24 cellular contexts compared by ENCODE assay signal in the genomic region with DNA sequence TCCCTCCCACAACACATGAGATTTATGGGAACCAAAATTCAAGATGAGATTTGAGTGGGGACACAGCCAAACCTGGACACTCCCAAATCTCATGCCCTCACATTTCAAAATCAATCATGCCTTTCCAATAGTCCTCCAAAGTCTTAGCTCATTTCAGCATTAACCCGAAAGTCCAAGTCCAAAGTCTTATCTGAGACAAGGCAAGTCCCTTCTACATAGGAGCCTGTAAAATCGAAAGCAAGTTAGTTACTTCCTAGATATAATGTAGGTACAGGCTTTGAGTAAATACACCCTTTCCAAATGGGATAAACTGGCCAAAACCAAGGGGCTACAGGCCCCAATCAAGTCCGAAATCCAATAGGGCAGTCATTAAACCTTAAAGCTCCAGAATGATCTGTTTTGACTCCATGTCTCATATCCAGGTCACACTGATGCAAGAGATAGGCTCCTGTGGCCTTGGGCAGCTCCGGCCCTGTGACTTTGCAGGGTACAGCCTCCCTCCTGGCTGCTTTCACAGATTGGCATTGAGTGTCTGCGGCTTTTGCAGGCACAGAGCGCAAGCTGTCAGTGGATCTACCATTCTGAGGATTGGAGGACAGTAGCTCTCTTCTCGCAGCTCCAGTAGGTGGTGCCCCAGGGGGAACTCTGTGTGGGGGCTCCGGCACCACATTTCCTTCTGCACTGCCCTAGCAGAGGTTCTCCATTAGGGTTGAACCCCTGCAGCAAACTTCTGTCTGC.
"Had no signal": no experiment of that assay in that cellular context is flagged by ENCODE, and none has a peak within 500 bp of the region (broad histone marks: within the 10 kb centered on the region; RNA-seq: fewer than 3 reads in every experiment).

No MANE protein-coding gene starts in this region.

- H3K27me3 Mint-ChIP-seq: activated CD4-positive, alpha-beta T cell treated with anti-CD3 and anti-CD28 coated beads, Interleukin-2, amount 10 ng/mL, durations not matched to agents 7 days and 5 days; activated T-cell treated with anti-CD3 and anti-CD28 coated beads, Interleukin-2, amount 50 U/mL, for 24 hours; dendritic cell treated with granulocyte-macrophage colony-stimulating factor and Interleukin-4, amounts not matched to agents 40 ng/mL and 50 ng/mL, for 4 days; effector memory CD8-positive, alpha-beta T cell had no signal

- H3K36me3 Mint-ChIP-seq: mesothelial cell of epicardium had no signal

- H3K4me3 Mint-ChIP-seq: activated CD4-positive, alpha-beta T cell treated with anti-CD3 and anti-CD28 coated beads, Interleukin-2, amount 10 ng/mL, durations not matched to agents 7 days and 5 days; activated CD8-positive, alpha-beta T cell treated with anti-CD3 and anti-CD28 coated beads, Interleukin-2, amount 10 ng/mL, durations not matched to agents 7 days and 5 days; activated T-cell treated with anti-CD3 and anti-CD28 coated beads, Interleukin-2, amount 50 U/mL, for 24 hours; dendritic cell treated with granulocyte-macrophage colony-stimulating factor and Interleukin-4, amounts not matched to agents 40 ng/mL and 50 ng/mL, for 4 days; effector memory CD8-positive, alpha-beta T cell; mesothelial cell of epicardium; nephron progenitor cell; T-helper 2 cell treated with Interferon-gamma antibody and Interleukin-4, amounts not matched to agents 5 μg/mL and 100 μg/mL, for 36 hours had no signal

- H3K4me1 ChIP-seq: foreskin keratinocyte, psoas muscle had no signal

- H3K27ac Mint-ChIP-seq: activated CD4-positive, alpha-beta T cell treated with anti-CD3 and anti-CD28 coated beads, Interleukin-2, amount 10 ng/mL, durations not matched to agents 7 days and 5 days; activated CD8-positive, alpha-beta T cell treated with anti-CD3 and anti-CD28 coated beads, Interleukin-2, amount 10 ng/mL, durations not matched to agents 7 days and 5 days; activated T-cell treated with anti-CD3 and anti-CD28 coated beads, Interleukin-2, amount 50 U/mL, for 24 hours; dendritic cell treated with granulocyte-macrophage colony-stimulating factor and Interleukin-4, amounts not matched to agents 40 ng/mL and 50 ng/mL, for 4 days; effector memory CD8-positive, alpha-beta T cell; mesothelial cell of epicardium; nephron progenitor cell; T-helper 2 cell treated with Interferon-gamma antibody and Interleukin-4, amounts not matched to agents 5 μg/mL and 100 μg/mL, for 36 hours had no signal

- H3K27ac ChIP-seq: foreskin keratinocyte, psoas muscle, suprapubic skin had no signal

- H3K4me3 ChIP-seq: lung, psoas muscle, suprapubic skin had no signal

- H3K9me3 Mint-ChIP-seq: mesothelial cell of epicardium; nephron progenitor cell; T-helper 2 cell treated with Interferon-gamma antibody and Interleukin-4, amounts not matched to agents 5 μg/mL and 100 μg/mL, for 36 hours had no signal

- FAIRE-seq: astrocyte, bronchial epithelial cell, islet of Langerhans had no signal

- H3K9me3 ChIP-seq: psoas muscle, suprapubic skin had no signal

- H3K27me3 ChIP-seq: foreskin keratinocyte, suprapubic skin had no signal

- DNase-seq: activated CD4-positive, alpha-beta T cell treated with anti-CD3 and anti-CD28 coated beads, Interleukin-2, amount 10 ng/mL, durations not matched to agents 7 days and 5 days; activated CD4-positive, CD25-positive, alpha-beta regulatory T cell; activated CD8-positive, alpha-beta T cell treated with anti-CD3 and anti-CD28 coated beads, Interleukin-2, amount 10 ng/mL, durations not matched to agents 7 days and 5 days; activated effector memory CD4-positive, alpha-beta T cell treated with Interleukin-2 at 50 U/mL for 16 hours; activated naive CD4-positive, alpha-beta T cell treated with anti-CD3 and anti-CD28 coated beads, Interleukin-2, amount 50 U/mL, for 16 hours; activated T-cell treated with anti-CD3 and anti-CD28 coated beads, Interleukin-2, amount 50 U/mL, for 24 hours; cerebellar nuclear complex; effector memory CD8-positive, alpha-beta T cell; foreskin keratinocyte; hippocampal formation; left cardiac atrium; nephron progenitor cell; occipital lobe; psoas muscle; stimulated activated naive CD8-positive, alpha-beta T cell treated with anti-CD3 and anti-CD28 coated beads, Interleukin-15, Interleukin-2, amounts not matched to agents 100 U/mL and 50 U/mL, for 24 hours; trophoblast cell had no signal

- H3K4me1 Mint-ChIP-seq: activated CD4-positive, alpha-beta T cell treated with anti-CD3 and anti-CD28 coated beads, Interleukin-2, amount 10 ng/mL, durations not matched to agents 7 days and 5 days had no signal

- ATAC-seq: activated CD8-positive, alpha-beta T cell treated with anti-CD3 and anti-CD28 coated beads, Interleukin-2, amount 10 ng/mL, durations not matched to agents 7 days and 5 days; effector memory CD8-positive, alpha-beta T cell; foreskin keratinocyte; left cardiac atrium; psoas muscle; stimulated activated naive CD8-positive, alpha-beta T cell treated with anti-CD3 and anti-CD28 coated beads, Interleukin-15, Interleukin-2, amounts not matched to agents 100 U/mL and 50 U/mL, for 24 hours had no signal

- H3K36me3 ChIP-seq: suprapubic skin had no signal
